ENCODE assay signal across 10 cellular contexts in genomic region chr6:15287670-15288069, GRCh38. TPM values are rescaled to one million over a fixed set of nuclear protein-coding genes. Genes with fewer than 3 reads are reported as not detected.
DNase-seq lines count a peak whose midpoint lies in the region; ATAC-seq, FAIRE-seq and TF ChIP-seq lines count a peak whose summit lies in the region.
"Had no signal": no experiment of that assay in that cellular context is flagged by ENCODE, and none has a peak within 500 bp of the region (broad histone marks: within the 10 kb centered on the region; RNA-seq: fewer than 3 reads in every experiment).

No MANE protein-coding gene starts in this region.

- RAD21 ChIA-PET in GM12878 (lab: Charles Lee; ENCODE audit: unreplicated experiment) = interaction anchor here (0.7 to 4.0 kb wide), 21 partner anchors 11 to 123 kb away, joined by 3 to 32 read pairs (median 7); no protein-coding TSS in a partner anchor

- peaks cover 34% of the 10 kb centered on the region for H3K4me1 Mint-ChIP-seq in chondrocyte (ENCODE audit: low read depth)

- H3K4me1 ChIP-seq in GM12878 (ENCODE audit: control insufficient read depth, insufficient read depth, low read length) = peaks cover 24% of the 10 kb centered on the region
- peaks cover 0 to 35% (median 7%) of the 10 kb centered on the region in 4 donors for H3K4me1 ChIP-seq in tibial artery

- H3K36me3 ChIP-seq in GM12878 (ENCODE audit: control insufficient read depth in 2 of 2, insufficient read depth in 2 of 2, low read length in 1 of 2) (peaks cover 0 to 2% of the 10 kb centered on the region in 2 experiments; a peak in 2 of 4 replicates), tibial artery (no peaks in the 10 kb centered on the region)
- H3K36me3 ChIP-seq: Peyer's patch had no signal

- POLR2A ChIA-PET in GM12878 (lab: Charles Lee) = interaction anchor here (0.7 to 2.7 kb wide), 12 partner anchors 9 to 134 kb away, joined by 3 to 17 read pairs (median 4); no protein-coding TSS in a partner anchor

- H2AFZ ChIP-seq in GM12878 (ENCODE audit: control insufficient read depth, low read depth, low read length) = peak overlapping the region; percentile 20; the same call in 1 of the 2 replicates

- H3K79me2 ChIP-seq in GM12878 (ENCODE audit: control insufficient read depth, insufficient read depth, low read length) = peaks cover 73% of the 10 kb centered on the region

- H3K9me3 Mint-ChIP-seq in chondrocyte (ENCODE audit: low read depth) = peaks cover 4% of the 10 kb centered on the region

- intact Hi-C loops in GM12878 (cut with micrococcal nuclease; ENCODE audit: unreplicated experiment) = no loop called here
- intact Hi-C loops in tibial artery (cut with DNase I; ENCODE audit: low total_unique reads) = no loop called here

- H3K36me3 Mint-ChIP-seq in chondrocyte (ENCODE audit: low read depth) = no peaks in the 10 kb centered on the region

- peak overlapping the region; percentile 48 for H3K4me2 ChIP-seq in GM12878 (ENCODE audit: control insufficient read depth, insufficient read depth)

- H3K9me3 ChIP-seq in GM12878 (replicated peaks; ENCODE audit: control insufficient read depth, insufficient read depth, low read length) = no peaks in the 10 kb centered on the region; the same call in 2 of the 3 replicates
- H3K9me3 ChIP-seq in tibial artery = no peaks in the 10 kb centered on the region
- H3K9me3 ChIP-seq: Peyer's patch had no signal

- no peak for TF ChIP-seq CTCF in GM13976 (IDR thresholded peaks at IDR 0.05; ENCODE audit: borderline replicate concordance, control extremely low read depth, extremely low read depth, insufficient read depth, missing control alignments)
- TF ChIP-seq CTCF in GM12878 (IDR thresholded peaks at IDR 0.05 in 2 of 3, conservative IDR thresholded peaks at IDR 0.05 in 1 of 3; ENCODE audit: control insufficient read depth in 2 of 3, extremely low read depth in 1 of 3, insufficient read depth in 1 of 3, low read depth in 3 of 3, low read length in 3 of 3) = no peak
- no peak for TF ChIP-seq CTCF in tibial artery (IDR thresholded peaks at IDR 0.05)
- TF ChIP-seq CTCF in chondrocyte (IDR thresholded peaks at IDR 0.05) = no peak

- H3K4me3 Mint-ChIP-seq in chondrocyte (ENCODE audit: unreplicated experiment) = no peak overlapping the region
- H3K4me3 Mint-ChIP-seq: brain had no signal

- peak in 1 of 2 experiments; percentile 78; a peak in 2 of 4 replicates for TF ChIP-seq EP300 in GM12878 (IDR thresholded peaks at IDR 0.05; ENCODE audit: borderline replicate concordance in 1 of 2, control insufficient read depth in 1 of 2, low read depth in 2 of 2, low read length in 2 of 2)

- no peaks in the 10 kb centered on the region for H4K20me1 ChIP-seq in GM12878 (ENCODE audit: control insufficient read depth, insufficient read depth)

- SMC1A ChIA-PET in GM12878 (lab: Charles Lee; ENCODE audit: uncharacterized antibody, unreplicated experiment) = interaction anchor here (0.6 to 4.0 kb wide), 24 partner anchors 9 to 558 kb away, joined by 3 to 43 read pairs (median 6); no protein-coding TSS in a partner anchor

- TF ChIP-seq RAD21 in GM12878 (IDR thresholded peaks at IDR 0.05; ENCODE audit: insufficient read depth, low read depth, low read length) = no peak

- peak; percentile 80 for DNase-seq in GM13976 (ENCODE audit: low spot score)
- peak; percentile 78 for DNase-seq in GM12878 (ENCODE audit: low read depth, low spot score)
- no peak for DNase-seq in activated CD8-positive, alpha-beta memory T cell treated with anti-CD3 and anti-CD28 coated beads, Interleukin-2, amount 50 U/mL, for 4 hours
- DNase-seq in tibial artery = no peak
- no peak for DNase-seq in NCI-H146 (lab: John Stamatoyannopoulos, UW)
- no peak for DNase-seq in chondrocyte (ENCODE audit: low spot score)

- peak overlapping the region; percentile 11; the same call in 1 of the 2 replicates for H3K4me3 ChIP-seq in GM12878
- no peak overlapping the region for H3K4me3 ChIP-seq in tibial artery
- H3K4me3 ChIP-seq: Peyer's patch had no signal

- CTCF ChIA-PET in GM12878 (lab: Yijun Ruan, JAX) = interaction anchor here (0.6 to 3.3 kb wide), 17 partner anchors 9 to 157 kb away, joined by 3 to 15 read pairs (median 4); no protein-coding TSS in a partner anchor

- H3K27me3 ChIP-seq in GM12878 (replicated peaks in 1 of 2; ENCODE audit: control insufficient read depth in 2 of 2, insufficient read depth in 2 of 2, low read length in 1 of 2) (no peaks in the 10 kb centered on the region), tibial artery (no peaks in the 10 kb centered on the region)
- H3K27me3 ChIP-seq: Peyer's patch had no signal

- H3K9ac ChIP-seq in GM12878 (ENCODE audit: control insufficient read depth, insufficient read depth, low read length) = no peak overlapping the region

- TSS peak; percentile 1 for BruUV-seq in GM12878 (replicated peaks; lab: Mats Ljungman, UMichigan)

- H3K27ac ChIP-seq in GM12878 (ENCODE audit: control insufficient read depth, insufficient read depth) = peak overlapping the region; percentile 79
- no peak overlapping the region for H3K27ac ChIP-seq in tibial artery
- H3K27ac ChIP-seq: Peyer's patch had no signal

- FAIRE-seq in GM12878 (lab: Jason Lieb, UNC) = peak; percentile 87

- in situ Hi-C loops in GM13976 (cut with MboI; ENCODE audit: low sequenced_read_pairs, unreplicated experiment) (no loop called here), GM12878 (cut with MboI) (no loop called here)

- H3K27me3 Mint-ChIP-seq in chondrocyte (ENCODE audit: low read depth) = no peaks in the 10 kb centered on the region
- H3K27me3 Mint-ChIP-seq: brain had no signal

- TF ChIP-seq POLR2A in GM12878 (IDR thresholded peaks at IDR 0.05; ENCODE audit: low read depth, low read length) = no peak

- ATAC-seq in GM21381 (IDR thresholded peaks at IDR 0.05; ENCODE audit: unreplicated experiment) (peak; percentile 95), HG03432 (IDR thresholded peaks at IDR 0.05; ENCODE audit: unreplicated experiment) (peak; percentile 97), GM12878 (peak; percentile 99)

- no peak overlapping the region for H3K27ac Mint-ChIP-seq in chondrocyte (ENCODE audit: unreplicated experiment)

- WGBS in GM12878 (ENCODE audit: insufficient coverage, insufficient replicate concordance, low lambda C conversion rate, missing lambda C conversion rate) = 4% methylated on average over 4 of the region's 4 CpGs

TF ChIP-seq in GM12878, 131 proteins besides CTCF, POLR2A, EP300 and RAD21 (continues in another document):
- TF ChIP-seq IKZF1 (conservative IDR thresholded peaks at IDR 0.05) (peak; percentile 63), NFIC (IDR thresholded peaks at IDR 0.05; ENCODE audit: low read depth, low read length) (peak; percentile 73; the same call in 1 of the 2 replicates), RFX5 (IDR thresholded peaks at IDR 0.05; ENCODE audit: low read depth, low read length) (no peak), ZNF622 (IDR thresholded peaks at IDR 0.05) (no peak), MXI1 (IDR thresholded peaks at IDR 0.05; ENCODE audit: low read depth, low read length) (peak; percentile 37; the same call in 1 of the 2 replicates), SUZ12 (IDR thresholded peaks at IDR 0.05; ENCODE audit: unreplicated experiment) (no peak), ZBED1 (IDR thresholded peaks at IDR 0.05; ENCODE audit: borderline replicate concordance) (no peak; the same call in 1 of the 2 replicates), GATAD2B (conservative IDR thresholded peaks at IDR 0.05; ENCODE audit: low read depth) (no peak), CREM (IDR thresholded peaks at IDR 0.05; ENCODE audit: low read depth) (peak; percentile 60; the same call in 1 of the 2 replicates), STAT3 (IDR thresholded peaks at IDR 0.05; ENCODE audit: low read depth, low read length) (no peak), POLR2AphosphoS2 (IDR thresholded peaks at IDR 0.05; ENCODE audit: low read depth, low read length) (no peak), NR2F1 (conservative IDR thresholded peaks at IDR 0.05) (no peak), DPF2 (IDR thresholded peaks at IDR 0.05) (peak; percentile 84), KLF5 (IDR thresholded peaks at IDR 0.05; ENCODE audit: partially characterized antibody) (no peak), POU2F2 (IDR thresholded peaks at IDR 0.05; ENCODE audit: borderline replicate concordance, low read depth, low read length) (peak; percentile 75; the same call in 1 of the 3 replicates)
- TF ChIP-seq, protein P1, sequence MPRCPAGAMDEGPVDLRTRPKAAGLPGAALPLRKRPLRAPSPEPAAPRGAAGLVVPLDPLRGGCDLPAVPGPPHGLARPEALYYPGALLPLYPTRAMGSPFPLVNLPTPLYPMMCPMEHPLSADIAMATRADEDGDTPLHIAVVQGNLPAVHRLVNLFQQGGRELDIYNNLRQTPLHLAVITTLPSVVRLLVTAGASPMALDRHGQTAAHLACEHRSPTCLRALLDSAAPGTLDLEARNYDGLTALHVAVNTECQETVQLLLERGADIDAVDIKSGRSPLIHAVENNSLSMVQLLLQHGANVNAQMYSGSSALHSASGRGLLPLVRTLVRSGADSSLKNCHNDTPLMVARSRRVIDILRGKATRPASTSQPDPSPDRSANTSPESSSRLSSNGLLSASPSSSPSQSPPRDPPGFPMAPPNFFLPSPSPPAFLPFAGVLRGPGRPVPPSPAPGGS (IDR thresholded peaks at IDR 0.05; ENCODE audit: borderline replicate concordance, insufficient read depth, low read depth, low read length, poor library complexity, severe bottlenecking) = peak; percentile 35

RNA-seq across cellular contexts. Expression of gene JARID2, which starts 41.8 kb away (rescaled TPM):
- 86.6 and 96.7 TPM in 2 replicates for total RNA-seq in GM12878 (2013; cell fraction: nucleolus; rRNA removed)
- total RNA-seq in GM12878 (2014; rRNA removed) = 11.2 and 11.8 TPM in 2 replicates
- total RNA-seq in GM12878 (2014; rRNA removed; fragmentation: Illumina TruSeq; extraction: Trizol) = 12.4 and 13.4 TPM in 2 replicates
- 19.7 and 21.1 TPM in 2 replicates for total RNA-seq in GM12878 (2021)
- 5.4 TPM for polyA plus RNA-seq in GM12878 (2011; ENCODE audit: low read depth)
- 17.9 and 21.6 TPM in 2 replicates for polyA plus RNA-seq in GM12878 (2011; rRNA removed)
- 20.8 and 21.1 TPM in 2 replicates for polyA plus RNA-seq in GM12878 (2011; cell fraction: cytosol; rRNA removed)
- 42.4 and 49.0 TPM in 2 replicates for polyA plus RNA-seq in GM12878 (2011; cell fraction: nucleus; rRNA removed)
- polyA plus RNA-seq in GM12878 (2012) = 11.3 and 12.0 TPM in 2 replicates
- 13.7 and 14.6 TPM in 2 replicates for polyA plus RNA-seq in GM12878 (2014; fragmentation: Illumina TruSeq; extraction: Trizol)
- 1 to 10 TPM; 4.2 to 5.2 TPM for polyA plus RNA-seq in GM12878 (2014; fragmentation: Nextera tagmentation; extraction: Ambion mirVana)
- polyA plus RNA-seq in GM12878 (2014; rRNA removed) = 12.2 and 12.7 TPM in 2 replicates
- polyA plus RNA-seq in GM12878 (2016; fragmentation: Nextera tagmentation; extraction: Ambion mirVana) = 1 to 10 TPM; 5.9 to 7.4 TPM
- polyA minus RNA-seq in GM12878 (2011; rRNA and poly(A)+ RNA removed) = 33.6 and 37.9 TPM in 2 replicates
- polyA minus RNA-seq in GM12878 (2011; cell fraction: cytosol; rRNA and poly(A)+ RNA removed) = 12.0 and 16.0 TPM in 2 replicates
- 29.5 and 42.3 TPM in 2 replicates for polyA minus RNA-seq in GM12878 (2011; cell fraction: nucleus; rRNA and poly(A)+ RNA removed)
- 7.7 to 10.2 TPM (median 9.9 TPM) in 3 replicates for total RNA-seq in chondrocyte

Comparison
In these comparisons a context has a peak if more than half of its experiments do, and no peak if none do; other contexts are left out.
1. DNase-seq: peak in GM13976 (single experiment) and GM12878 (single experiment); none in activated CD8-positive, alpha-beta memory T cell treated with anti-CD3 and anti-CD28 coated beads, Interleukin-2, amount 50 U/mL, for 4 hours (single experiment), tibial artery (0 of 2), NCI-H146 (single experiment) and chondrocyte (single experiment).
2. Peak in every context shown above with its lines, with median percentiles within 50 percentile points of each other: ATAC-seq.